In the genomic region with DNA sequence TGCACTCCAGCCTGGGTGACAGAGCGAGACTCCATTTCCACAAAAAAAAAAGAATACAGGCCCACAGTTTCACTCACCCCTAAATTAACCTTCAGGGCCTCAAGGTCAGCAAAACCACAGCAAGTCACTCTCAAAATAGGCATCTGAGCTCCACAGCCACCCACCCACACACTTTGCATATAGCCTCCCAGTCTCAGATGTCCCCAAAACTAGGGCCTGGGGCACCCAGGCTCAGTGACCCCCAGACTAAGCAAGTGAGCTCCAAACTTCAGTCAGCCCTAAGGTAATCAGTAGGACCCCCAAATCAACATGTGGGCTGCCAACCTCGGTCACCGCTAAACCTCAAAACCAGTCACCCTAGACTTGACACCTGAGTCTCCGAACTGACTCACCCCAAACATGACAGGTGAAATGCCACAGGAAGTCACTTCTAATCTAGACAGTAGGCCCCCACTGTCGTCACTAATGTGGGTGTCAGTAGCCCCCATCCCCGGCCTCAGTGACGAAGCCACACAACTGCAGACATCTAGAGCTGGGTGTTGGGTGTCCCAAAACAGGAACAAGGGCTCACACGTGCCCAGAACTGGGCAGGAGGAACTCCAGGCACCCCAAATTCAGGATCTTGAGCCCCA, we compare ENCODE assay signal across 8 cellular contexts. TPM values are rescaled to one million over a fixed set of nuclear protein-coding genes. Genes with fewer than 3 reads are reported as not detected.
A peak's percentile ranks its signal among the peaks of the same experiment; 100 is the strongest.
DNase-seq lines count a peak whose midpoint lies in the region; ATAC-seq and TF ChIP-seq lines count a peak whose summit lies in the region.

No MANE protein-coding gene starts in this region.

- no peaks in the 10 kb centered on the region for H3K36me3 ChIP-seq in stomach

- TF ChIP-seq EP300 in stomach (IDR thresholded peaks at IDR 0.05): no peak

- H3K27me3 ChIP-seq in stomach: peaks cover 1 to 33% (median 14%) of the 10 kb centered on the region in 3 donors

- TF ChIP-seq POLR2A in stomach (IDR thresholded peaks at IDR 0.05): no peak

- H3K4me3 ChIP-seq in stomach: no peak overlapping the region

- intact Hi-C loops in stomach (cut with DNase I; ENCODE audit: low total_unique reads): no loop called here

- WGBS in stomach, 5 donors: 73 to 85% (median 80%) methylated on average over 7 to 8 of the region's 8 CpGs

- H3K9me3 ChIP-seq in stomach: no peaks in the 10 kb centered on the region

- TF ChIP-seq CTCF in stomach (IDR thresholded peaks at IDR 0.05): no peak

- peak overlapping the region in 1 of 5 donors; percentile 39 for H3K27ac ChIP-seq in stomach

- peaks cover 9 to 11% (median 10%) of the 10 kb centered on the region in 4 donors for H3K4me1 ChIP-seq in stomach

- DNase-seq in activated CD4-positive, CD25-positive, alpha-beta regulatory T cell treated with anti-CD3 and anti-CD28 coated beads, Interleukin-2, amount 50 U/mL, for 72 hours: peak; percentile 75
- DNase-seq in germinal center (ENCODE audit: low spot score) (peak; percentile 87), stomach (peak; percentile 61), ecto neural progenitor cell (ENCODE audit: low spot score) (no peak), NCI-H524 treated with DMSO at 0.1 percent for 48 hours (lab: John Stamatoyannopoulos, UW) (no peak), NCI-H2107 treated with DMSO at 0.1 percent for 48 hours (lab: John Stamatoyannopoulos, UW; ENCODE audit: unreplicated experiment) (no peak)

- ATAC-seq in GM18517 (IDR thresholded peaks at IDR 0.05; ENCODE audit: unreplicated experiment): peak; percentile 78
- ATAC-seq in HG02885 (IDR thresholded peaks at IDR 0.05; ENCODE audit: poor library complexity, unreplicated experiment): peak; percentile 79

RNA-seq across cellular contexts. Expression of a gene that starts 13.9 kb away (rescaled TPM):
- 100 to 1,000 TPM in 3 of 5 donors, 10 to 100 TPM in 2; 44.6 to 499 (median 114) TPM for total RNA-seq in stomach
- 100 to 1,000 TPM; 127 to 181 (median 170) TPM for polyA plus RNA-seq in stomach

RNA-seq across cellular contexts. Expression of a gene that starts 17.0 kb away (rescaled TPM):
- total RNA-seq in stomach: not detected
- polyA plus RNA-seq in stomach: under 1 TPM in 1 of 3 donors, not detected in 2; 0.25 TPM

RNA-seq across cellular contexts. Expression of a gene that starts 48.8 kb away (rescaled TPM):
- total RNA-seq in stomach: under 1 TPM in 1 of 5 donors, not detected in 4; 0.29 TPM
- under 1 TPM in 2 of 3 donors, not detected in 1; 0.12 to 0.45 TPM for polyA plus RNA-seq in stomach

Comparison
In these comparisons a context has a peak if more than half of its experiments do, and no peak if none do; other contexts are left out.
1. DNase-seq: peak in activated CD4-positive, CD25-positive, alpha-beta regulatory T cell treated with anti-CD3 and anti-CD28 coated beads, Interleukin-2, amount 50 U/mL, for 72 hours (single experiment), germinal center (single experiment) and stomach (single experiment); none in ecto neural progenitor cell (single experiment), NCI-H524 treated with DMSO at 0.1 percent for 48 hours (single experiment) and NCI-H2107 treated with DMSO at 0.1 percent for 48 hours (single experiment).